11 cellular contexts compared by ENCODE assay signal in the genomic region with DNA sequence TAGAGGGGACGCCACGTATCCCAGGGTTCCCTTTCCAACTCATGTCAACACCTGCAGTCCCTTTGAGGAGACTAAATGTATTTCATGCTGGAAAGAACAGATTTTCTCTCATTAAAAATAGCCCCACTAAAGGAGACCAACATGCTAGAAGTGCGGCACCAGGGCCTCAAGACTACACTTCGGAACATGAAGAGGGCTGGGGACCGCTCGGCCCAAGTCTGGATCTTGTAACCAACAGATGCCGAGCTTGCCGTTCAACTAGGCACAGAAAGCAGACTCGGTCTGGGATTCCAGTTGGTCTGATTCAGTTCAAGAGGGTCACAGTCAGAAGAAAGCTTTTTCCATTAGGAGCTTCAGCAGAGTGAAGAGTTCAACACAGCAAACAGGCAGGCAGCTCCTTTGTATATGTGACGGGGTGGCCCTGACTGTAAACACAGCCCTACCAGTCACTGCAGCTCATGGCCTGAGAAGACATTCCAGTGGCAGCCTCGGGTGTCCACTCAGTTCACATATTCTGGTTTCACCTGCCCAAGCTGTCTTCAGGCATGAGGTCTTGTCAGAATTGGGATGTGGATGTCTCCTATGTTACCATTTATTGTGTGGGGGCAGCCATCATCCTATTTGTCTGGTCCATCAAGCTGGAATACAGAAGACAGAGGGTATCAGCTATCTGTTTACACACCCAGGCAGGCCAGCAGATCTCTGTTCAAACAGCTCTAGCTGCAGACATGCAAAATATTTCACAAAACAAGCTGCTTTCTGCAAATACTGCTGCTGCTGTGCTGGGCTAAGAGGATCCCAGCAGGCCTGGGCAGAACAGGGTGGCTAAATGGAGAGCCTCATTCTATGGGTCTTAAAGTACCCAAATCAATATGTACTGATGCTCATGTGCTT. TPM values are rescaled to one million over a fixed set of nuclear protein-coding genes. Genes with fewer than 3 reads are reported as not detected.
DNase-seq lines count a peak whose midpoint lies in the region; ATAC-seq and TF ChIP-seq lines count a peak whose summit lies in the region.
"Had no signal": no experiment of that assay in that cellular context is flagged by ENCODE, and none has a peak within 500 bp of the region (broad histone marks: within the 10 kb centered on the region; RNA-seq: fewer than 3 reads in every experiment).

No MANE protein-coding gene starts in this region.

- POLR2A ChIA-PET in A673 (lab: Charles Lee; ENCODE audit: low non-redundant PET) (no interaction called here), Panc1 (lab: Charles Lee) (interaction anchor here (0.5 to 1.1 kb wide), 6 partner anchors 14 to 303 kb away, joined by 3 to 5 read pairs (median 3); no protein-coding TSS in a partner anchor)

- TF ChIP-seq POLR2A in erythroblast (IDR thresholded peaks at IDR 0.05; ENCODE audit: low read length) (peak; percentile 32), ovary (IDR thresholded peaks at IDR 0.05) (no peak)

- TF ChIP-seq EP300 in ovary (IDR thresholded peaks at IDR 0.05), result no peak

- no peak for TF ChIP-seq CTCF in 22Rv1 (IDR thresholded peaks at IDR 0.05)
- TF ChIP-seq CTCF in A673 (conservative IDR thresholded peaks at IDR 0.05; ENCODE audit: low read depth, low read length), result no peak
- TF ChIP-seq CTCF in Panc1 (IDR thresholded peaks at IDR 0.05), result no peak
- TF ChIP-seq CTCF in ovary (IDR thresholded peaks at IDR 0.05), result no peak

- in situ Hi-C loops in Panc1 (cut with HindIII; ENCODE audit: low pct_unique_long_range_greater_than_20kb, low sequenced_read_pairs), result no loop called here

- BruUV-seq in A673 (replicated peaks; lab: Mats Ljungman, UMichigan) (no TSS peak), Panc1 (replicated peaks; lab: Mats Ljungman, UMichigan) (TSS peak; percentile 70)

- intact Hi-C loops in A673 (cut with micrococcal nuclease; ENCODE audit: unreplicated experiment), result no loop called here
- intact Hi-C loops in Panc1 (cut with micrococcal nuclease; ENCODE audit: unreplicated experiment), result loop anchor here (10.0 kb wide), 1 partner anchor 138 kb away; no protein-coding TSS in a partner anchor
- intact Hi-C loops in ovary (cut with DNase I), result no loop called here

- H3K4me3 ChIP-seq in A673 (ENCODE audit: low read depth, low read length, poor library complexity, severe bottlenecking) (no peak overlapping the region), Panc1 (ENCODE audit: low read depth in 2 of 2, low read length in 2 of 2) (no peak overlapping the region), ovary (no peak overlapping the region)
- H3K4me3 ChIP-seq: left lung had no signal

- H3K9me3 ChIP-seq in A673 (ENCODE audit: low read depth, low read length, poor library complexity, severe bottlenecking) (no peaks in the 10 kb centered on the region), Panc1 (ENCODE audit: control insufficient read depth, insufficient read depth, low read depth, low read length) (no peaks in the 10 kb centered on the region), ovary (no peaks in the 10 kb centered on the region)
- H3K9me3 ChIP-seq: left lung had no signal

- H3K4me1 ChIP-seq in A673 (ENCODE audit: insufficient read depth, low read length, poor library complexity, severe bottlenecking), result peaks cover 21% of the 10 kb centered on the region
- no peaks in the 10 kb centered on the region; the same call in 1 of the 2 replicates for H3K4me1 ChIP-seq in Panc1 (ENCODE audit: control insufficient read depth, insufficient read depth, low read length)
- H3K4me1 ChIP-seq in ovary (ENCODE audit: insufficient read depth), result no peaks in the 10 kb centered on the region

- ATAC-seq in Panc1, result peak; percentile 37
- no peak for ATAC-seq in GM18873 (IDR thresholded peaks at IDR 0.05; ENCODE audit: low FRiP score, unreplicated experiment)

- H3K27me3 ChIP-seq in A673 (replicated peaks; ENCODE audit: insufficient read depth, low read depth, low read length, poor library complexity) (no peaks in the 10 kb centered on the region), Panc1 (ENCODE audit: control insufficient read depth, insufficient read depth, low read length) (no peaks in the 10 kb centered on the region), ovary (no peaks in the 10 kb centered on the region)
- H3K27me3 ChIP-seq: left lung had no signal

- H3K27ac ChIP-seq in 22Rv1, result peak overlapping the region; percentile 20; the same call in 1 of the 2 replicates
- H3K27ac ChIP-seq in A673 (ENCODE audit: low read depth, low read length, poor library complexity, severe bottlenecking), result peak overlapping the region; percentile 78
- no peak overlapping the region for H3K27ac ChIP-seq in Panc1 (ENCODE audit: low read length)
- H3K27ac ChIP-seq in ovary, result no peak overlapping the region

- 83 to 89% (median 85%) methylated on average over 11 of the region's 11 CpGs for WGBS in ovary, 3 donors

- CTCF ChIA-PET in A673 (lab: Charles Lee), result interaction anchor here (1.2 kb wide), 1 partner anchor 9 kb away, joined by 3 read pairs; the partner anchor contains the start of genes BET1L and RIC8A
- CTCF ChIA-PET in Panc1 (lab: Charles Lee), result interaction anchor here (0.8 to 1.2 kb wide), 2 partner anchors 19 to 90 kb away, joined by 3 read pairs; no protein-coding TSS in a partner anchor

- peaks cover 43% of the 10 kb centered on the region for H3K36me3 ChIP-seq in A673 (ENCODE audit: insufficient read depth, low read length, poor library complexity, severe bottlenecking)
- peaks cover 19% of the 10 kb centered on the region for H3K36me3 ChIP-seq in Panc1 (ENCODE audit: control insufficient read depth, insufficient read depth, low read length)
- no peaks in the 10 kb centered on the region for H3K36me3 ChIP-seq in ovary

- DNase-seq in A673 (ENCODE audit: low spot score) (no peak), Panc1 (ENCODE audit: low read depth, low spot score) (no peak), erythroblast (lab: John Stamatoyannopoulos, UW) (no peak), AG20443 (ENCODE audit: low spot score) (no peak), ovary (no peak), activated gamma-delta T cell (lab: John Stamatoyannopoulos, UW) (no peak)
- DNase-seq: CD4-positive, alpha-beta memory T cell; dermis blood vessel endothelial cell; left lung had no signal

RNA-seq across cellular contexts. Expression of gene RIC8A, which starts 8.8 kb away (rescaled TPM):
- total RNA-seq in A673 (2021) (78.2 and 88.2 TPM in 2 replicates), Panc1 (2021; ENCODE audit: unreplicated experiment) (264 TPM), ovary (100 to 1,000 TPM in 1 of 7 donors, 10 to 100 TPM in 6; 53.4 to 119 (median 87.4) TPM)
- 259 TPM for polyA plus RNA-seq in Panc1 (2012; ENCODE audit: insufficient read length)
- 10 to 100 TPM; 33.6 to 56.4 TPM for polyA plus RNA-seq in ovary

RNA-seq across cellular contexts. Expression of gene BET1L, which starts 9.1 kb away (rescaled TPM):
- total RNA-seq in A673 (2021) (22.2 and 26.2 TPM in 2 replicates), Panc1 (2021; ENCODE audit: unreplicated experiment) (89.0 TPM), ovary (10 to 100 TPM; 24.6 to 76.6 (median 65.5) TPM)
- polyA plus RNA-seq in Panc1 (2012; ENCODE audit: insufficient read length), result 78.9 TPM
- polyA plus RNA-seq in ovary, result 10 to 100 TPM; 38.9 to 51.6 TPM

RNA-seq across cellular contexts. Expression of gene SIRT3, which starts 19.8 kb away (rescaled TPM):
- total RNA-seq in A673 (2021) (13.6 and 17.1 TPM in 2 replicates), Panc1 (2021; ENCODE audit: unreplicated experiment) (37.5 TPM), ovary (10 to 100 TPM; 11.1 to 24.4 (median 22.7) TPM)
- 56.2 TPM for polyA plus RNA-seq in Panc1 (2012; ENCODE audit: insufficient read length)
- 10 to 100 TPM; 17.4 to 21.5 TPM for polyA plus RNA-seq in ovary

RNA-seq across cellular contexts. Expression of gene PSMD13, which starts 20.4 kb away (rescaled TPM):
- 195 and 199 TPM in 2 replicates for total RNA-seq in A673 (2021)
- 271 TPM for total RNA-seq in Panc1 (2021; ENCODE audit: unreplicated experiment)
- 202 TPM for polyA plus RNA-seq in Panc1 (2012; ENCODE audit: insufficient read length)
- 10 to 100 TPM; 66.2 to 80.1 (median 75.8) TPM for total RNA-seq in ovary
- polyA plus RNA-seq in ovary, result 10 to 100 TPM; 74.9 to 88.9 TPM

RNA-seq across cellular contexts. Expression of gene SCGB1C1, which starts 23.4 kb away (rescaled TPM):
- total RNA-seq in A673 (2021) (not detected in 2 replicates), Panc1 (2021; ENCODE audit: unreplicated experiment) (not detected), ovary (not detected)
- polyA plus RNA-seq in Panc1 (2012; ENCODE audit: insufficient read length), result not detected
- not detected for polyA plus RNA-seq in ovary
- total RNA-seq: CD4-positive, alpha-beta memory T cell; dermis blood vessel endothelial cell; left lung had no signal
- polyA plus RNA-seq: CD4-positive, alpha-beta memory T cell had no signal

Comparison
In these comparisons a context has a peak if more than half of its experiments do, and no peak if none do; other contexts are left out.
1. H3K27ac ChIP-seq: peak in 22Rv1 (single experiment) and A673 (single experiment); none in Panc1 (single experiment) and ovary (0 of 2).